Comparison of ENCODE assay signal across 9 cellular contexts in genomic region chr19:14785102-14785793, GRCh38. TPM values are rescaled to one million over a fixed set of nuclear protein-coding genes. Genes with fewer than 3 reads are reported as not detected.
DNase-seq lines count a peak whose midpoint lies in the region; ATAC-seq, FAIRE-seq and TF ChIP-seq lines count a peak whose summit lies in the region.
"Not testable (repeated sequence)": the region's sequence is repeated elsewhere in the genome, so short reads cannot be mapped to it uniquely, and the experiment has no call there.
"Had no signal": no experiment of that assay in that cellular context is flagged by ENCODE, and none has a peak within 500 bp of the region (broad histone marks: within the 10 kb centered on the region; RNA-seq: fewer than 3 reads in every experiment).

No MANE protein-coding gene starts in this region.

- not testable (repeated sequence) for FAIRE-seq in keratinocyte (lab: Jason Lieb, UNC)

- not testable (repeated sequence) for H3K79me2 ChIP-seq in keratinocyte (ENCODE audit: control insufficient read depth, insufficient read depth, low read length); trophoblast cell (ENCODE audit: control insufficient read depth, insufficient read depth, low read length, poor library complexity)

- H3K36me3 Mint-ChIP-seq in activated CD4-positive, alpha-beta T cell treated with anti-CD3 and anti-CD28 coated beads, Interleukin-2, amount 10 ng/mL, durations not matched to agents 24 days and 14 days (ENCODE audit: low read depth) = not testable (repeated sequence)

- H2BK5ac ChIP-seq in trophoblast cell (ENCODE audit: low read depth, low read length, poor library complexity) = not testable (repeated sequence)

- not testable (repeated sequence) for H3K9me3 ChIP-seq in colonic mucosa; keratinocyte (ENCODE audit: control insufficient read depth, low read depth, low read length); trophoblast cell (ENCODE audit: insufficient read depth, low read depth, low read length)

- not testable (repeated sequence) for H3K79me1 ChIP-seq in trophoblast cell (ENCODE audit: low read length)

- peaks cover 12% of the 10 kb centered on the region for H3K4me1 Mint-ChIP-seq in activated CD4-positive, alpha-beta T cell treated with anti-CD3 and anti-CD28 coated beads, Interleukin-2, amount 10 ng/mL, durations not matched to agents 24 days and 14 days

- H3K23ac ChIP-seq in trophoblast cell (ENCODE audit: low read length) = not testable (repeated sequence)

- not testable (repeated sequence) for H4K20me1 ChIP-seq in keratinocyte (ENCODE audit: control insufficient read depth, extremely low read depth, insufficient read depth, low read length)

- not testable (repeated sequence) for H2AK5ac ChIP-seq in trophoblast cell (ENCODE audit: low read length)

- not testable (repeated sequence) for H3K9ac ChIP-seq in colonic mucosa (ENCODE audit: low read depth in 2 of 2, low read length in 2 of 2); keratinocyte (ENCODE audit: control insufficient read depth, extremely low read depth, insufficient read depth, low read length); trophoblast cell (ENCODE audit: low read length)

- not testable (repeated sequence) for H3K18ac ChIP-seq in trophoblast cell (ENCODE audit: low read length)

- not testable (repeated sequence) for H3K36me3 ChIP-seq in GM06990 (ENCODE audit: control insufficient read depth, insufficient read depth, low read length); colonic mucosa; keratinocyte (ENCODE audit: control insufficient read depth in 2 of 2, extremely low read depth in 1 of 2, insufficient read depth in 2 of 2, low read length in 2 of 2); trophoblast cell (ENCODE audit: control insufficient read depth in 1 of 2, insufficient read depth in 2 of 2, low read length in 2 of 2)

- H3K4me2 ChIP-seq in keratinocyte (ENCODE audit: control insufficient read depth, extremely low read depth, insufficient read depth, low read depth, low read length) = peak overlapping the region; percentile 6
- not testable (repeated sequence) for H3K4me2 ChIP-seq in trophoblast cell (ENCODE audit: low read length)

- H4K91ac ChIP-seq in trophoblast cell (ENCODE audit: low read depth, low read length) = peak overlapping the region; percentile 55

- not testable (repeated sequence) for H3K14ac ChIP-seq in trophoblast cell (ENCODE audit: low read length)

- not testable (repeated sequence) for H3K4ac ChIP-seq in trophoblast cell (ENCODE audit: low read depth, low read length)

- H2AFZ ChIP-seq in keratinocyte (ENCODE audit: control insufficient read depth, low read length) = not testable (repeated sequence)
- peak overlapping the region; percentile 63 for H2AFZ ChIP-seq in trophoblast cell (ENCODE audit: insufficient read depth, low read length, poor library complexity)

- H3K4me3 Mint-ChIP-seq in activated CD4-positive, alpha-beta T cell treated with anti-CD3 and anti-CD28 coated beads, Interleukin-2, amount 10 ng/mL, durations not matched to agents 24 days and 14 days = peak overlapping the region; percentile 13

- ATAC-seq in HG02870 (IDR thresholded peaks at IDR 0.05; ENCODE audit: unreplicated experiment) = peak; percentile 35

- H2BK12ac ChIP-seq in trophoblast cell (ENCODE audit: low read length) = not testable (repeated sequence)

- DNase-seq in GM06990 (ENCODE audit: extremely low read depth, insufficient read length) (peak; percentile 72), NOMO-1 treated with DMSO at 0.1 percent for 48 hours (lab: John Stamatoyannopoulos, UW; ENCODE audit: unreplicated experiment) (peak; percentile 93), colonic mucosa (peak; percentile 25), keratinocyte (ENCODE audit: low read depth, low spot score) (peak; percentile 30), trophoblast cell (peak; percentile 13 to 40), ureter (ENCODE audit: low spot score) (peak; percentile 56)
- not testable (repeated sequence) for DNase-seq in activated CD4-positive, alpha-beta T cell treated with anti-CD3 and anti-CD28 coated beads, Interleukin-2, amount 10 ng/mL, durations not matched to agents 24 days and 14 days

- not testable (repeated sequence) for H3K27ac ChIP-seq in colonic mucosa; keratinocyte (ENCODE audit: control insufficient read depth, insufficient read depth, low read length); trophoblast cell (ENCODE audit: low read depth, low read length)

- peak overlapping the region; percentile 54 for H4K8ac ChIP-seq in trophoblast cell (ENCODE audit: low read depth, low read length)

- H3K9me3 Mint-ChIP-seq in activated CD4-positive, alpha-beta T cell treated with anti-CD3 and anti-CD28 coated beads, Interleukin-2, amount 10 ng/mL, durations not matched to agents 24 days and 14 days = not testable (repeated sequence)

- intact Hi-C loops in activated CD4-positive, alpha-beta T cell treated with anti-CD3 and anti-CD28 coated beads, Interleukin-2, amount 10 ng/mL, durations not matched to agents 24 days and 14 days (cut with micrococcal nuclease) = loop anchor here (10.0 kb wide), 1 partner anchor 210 kb away; the partner anchor contains the start of gene NDUFB7
- intact Hi-C loops in colonic mucosa (cut with DNase I) = not testable (repeated sequence)

- H3K4me3 ChIP-seq in GM06990 (replicated peaks; ENCODE audit: low read depth, low read length); colonic mucosa; keratinocyte (ENCODE audit: control insufficient read depth in 2 of 3, extremely low read depth in 1 of 3, insufficient read depth in 2 of 3, low read depth in 1 of 3, low read length in 3 of 3); trophoblast cell (ENCODE audit: low read depth, low read length): not testable (repeated sequence)

- H3K9me1 ChIP-seq in keratinocyte (ENCODE audit: control insufficient read depth, extremely low read depth, insufficient read depth, low read length) = not testable (repeated sequence)

- H3K27me3 Mint-ChIP-seq in activated CD4-positive, alpha-beta T cell treated with anti-CD3 and anti-CD28 coated beads, Interleukin-2, amount 10 ng/mL, durations not matched to agents 24 days and 14 days = not testable (repeated sequence)

- H3K4me1 ChIP-seq in colonic mucosa; keratinocyte (ENCODE audit: control insufficient read depth, extremely low read depth, insufficient read depth, low read length); trophoblast cell (ENCODE audit: control insufficient read depth in 1 of 2, insufficient read depth in 2 of 2, low read length in 2 of 2): not testable (repeated sequence)

- peak overlapping the region; percentile 54 for H4K12ac ChIP-seq in trophoblast cell (ENCODE audit: low read depth, low read length)

- dilution Hi-C loops in keratinocyte (cut with MboI; ENCODE audit: extremely low pct_ligation_motif_present, low sequenced_read_pairs) = not testable (repeated sequence)

- not testable (repeated sequence) for TF ChIP-seq CTCF in GM06990 (IDR thresholded peaks at IDR 0.05; ENCODE audit: insufficient read depth, low read length, poor library complexity, severe bottlenecking); colonic mucosa (IDR thresholded peaks at IDR 0.05); keratinocyte (optimal IDR thresholded peaks at IDR 0.05 in 1 of 3, IDR thresholded peaks at IDR 0.05 in 1 of 3, conservative IDR thresholded peaks at IDR 0.05 in 1 of 3; ENCODE audit: extremely low read depth in 1 of 3, insufficient read depth in 2 of 3, low read length in 3 of 3)

- H2BK120ac ChIP-seq in trophoblast cell (ENCODE audit: insufficient read depth, low read length, poor library complexity) = not testable (repeated sequence)

- not testable (repeated sequence) for H3K27me3 ChIP-seq in GM06990 (replicated peaks; ENCODE audit: control insufficient read depth, insufficient read depth, low read length); colonic mucosa; keratinocyte (ENCODE audit: control insufficient read depth, extremely low read depth, insufficient read depth, low read length); trophoblast cell (ENCODE audit: insufficient read depth, low read length)

- peak overlapping the region; percentile 86 for H3K27ac Mint-ChIP-seq in activated CD4-positive, alpha-beta T cell treated with anti-CD3 and anti-CD28 coated beads, Interleukin-2, amount 10 ng/mL, durations not matched to agents 24 days and 14 days

- no CpG with 5 or more reads among the region's 11 CpGs for WGBS in trophoblast cell (ENCODE audit: extremely low coverage, insufficient coverage, insufficient read length)

RNA-seq across cellular contexts. Expression of gene ADGRE2, which starts 6.9 kb away (rescaled TPM):
- 1.8 and 2.8 TPM in 2 replicates for total RNA-seq in activated CD4-positive, alpha-beta T cell treated with anti-CD3 and anti-CD28 coated beads, Interleukin-2, amount 10 ng/mL, durations not matched to agents 24 days and 14 days
- total RNA-seq in colonic mucosa = 1 to 10 TPM; 1.3 to 1.8 TPM
- 4.1 to 5.3 TPM (median 4.2 TPM) in 3 replicates for polyA plus RNA-seq in keratinocyte
- 14.9 TPM for polyA plus RNA-seq in keratinocyte (2011; ENCODE audit: low read depth)
- polyA plus RNA-seq in keratinocyte (2011; cell fraction: cytosol; rRNA removed) = 4.0 and 5.4 TPM in 2 replicates
- 13.7 and 15.8 TPM in 2 replicates for polyA plus RNA-seq in keratinocyte (2011; cell fraction: nucleus; rRNA removed)
- 2.9 and 3.8 TPM in 2 replicates for polyA plus RNA-seq in keratinocyte (2012; ENCODE audit: low replicate concordance)
- polyA minus RNA-seq in keratinocyte = 7.2 to 13.0 TPM (median 10.8 TPM) in 3 replicates
- 1.9 TPM for polyA minus RNA-seq in keratinocyte (2011; cell fraction: cytosol; rRNA and poly(A)+ RNA removed)
- polyA minus RNA-seq in keratinocyte (2011; cell fraction: nucleus; rRNA and poly(A)+ RNA removed) = 7.1 and 9.5 TPM in 2 replicates
- 3.1 and 3.5 TPM in 2 replicates for polyA plus RNA-seq in trophoblast cell (2013)
- 10.3 TPM for total RNA-seq in ureter
- total RNA-seq: pulmonary artery endothelial cell had no signal

RNA-seq across cellular contexts. Expression of gene OR7A5, which starts 49.7 kb away (rescaled TPM):
- not detected in 2 replicates for total RNA-seq in activated CD4-positive, alpha-beta T cell treated with anti-CD3 and anti-CD28 coated beads, Interleukin-2, amount 10 ng/mL, durations not matched to agents 24 days and 14 days
- total RNA-seq in colonic mucosa = not detected
- 0.01 to 0.13 TPM in 2 of 3 replicates, not detected in the other for polyA plus RNA-seq in keratinocyte
- polyA plus RNA-seq in keratinocyte (2011; ENCODE audit: low read depth) = not detected
- not detected in 2 replicates for polyA plus RNA-seq in keratinocyte (2011; cell fraction: cytosol; rRNA removed)
- polyA plus RNA-seq in keratinocyte (2011; cell fraction: nucleus; rRNA removed) = not detected in 2 replicates
- not detected in 2 replicates for polyA plus RNA-seq in keratinocyte (2012; ENCODE audit: low replicate concordance)
- 0.19 to 0.40 TPM in 2 of 3 replicates, not detected in the other for polyA minus RNA-seq in keratinocyte
- not detected for polyA minus RNA-seq in keratinocyte (2011; cell fraction: cytosol; rRNA and poly(A)+ RNA removed)
- polyA minus RNA-seq in keratinocyte (2011; cell fraction: nucleus; rRNA and poly(A)+ RNA removed) = not detected in 2 replicates
- 0.03 and 0.16 TPM in 2 replicates for polyA plus RNA-seq in trophoblast cell (2013)
- total RNA-seq in ureter = not detected
- total RNA-seq: pulmonary artery endothelial cell had no signal

RNA-seq across cellular contexts. Expression of gene OR7C1, which starts 49.7 kb away (rescaled TPM):
- total RNA-seq in activated CD4-positive, alpha-beta T cell treated with anti-CD3 and anti-CD28 coated beads, Interleukin-2, amount 10 ng/mL, durations not matched to agents 24 days and 14 days = not detected in 2 replicates
- total RNA-seq in colonic mucosa = not detected
- 0.03 to 0.09 TPM (median 0.06 TPM) in 3 replicates for polyA plus RNA-seq in keratinocyte
- not detected for polyA plus RNA-seq in keratinocyte (2011; ENCODE audit: low read depth)
- polyA plus RNA-seq in keratinocyte (2011; cell fraction: cytosol; rRNA removed) = 0.02 TPM in 1 of 2 replicates, not detected in the other
- polyA plus RNA-seq in keratinocyte (2011; cell fraction: nucleus; rRNA removed) = 0.13 and 0.15 TPM in 2 replicates
- 0.02 and 0.10 TPM in 2 replicates for polyA plus RNA-seq in keratinocyte (2012; ENCODE audit: low replicate concordance)
- polyA minus RNA-seq in keratinocyte = 0.03 to 0.79 TPM in 2 of 3 replicates, not detected in the other
- not detected for polyA minus RNA-seq in keratinocyte (2011; cell fraction: cytosol; rRNA and poly(A)+ RNA removed)
- not detected in 2 replicates for polyA minus RNA-seq in keratinocyte (2011; cell fraction: nucleus; rRNA and poly(A)+ RNA removed)
- 0.07 and 0.16 TPM in 2 replicates for polyA plus RNA-seq in trophoblast cell (2013)
- not detected for total RNA-seq in ureter
- total RNA-seq: pulmonary artery endothelial cell had no signal
